In genomic region chr18:54323561-54323960, GRCh38 we compare ENCODE assay signal across 35 cellular contexts. TPM values are rescaled to one million over a fixed set of nuclear protein-coding genes. Genes with fewer than 3 reads are reported as not detected.
"Had no signal": no experiment of that assay in that cellular context is flagged by ENCODE, and none has a peak within 500 bp of the region (broad histone marks: within the 10 kb centered on the region; RNA-seq: fewer than 3 reads in every experiment).

No MANE protein-coding gene starts in this region.

- H3K4me3 ChIP-seq: adrenal gland, body of pancreas, breast epithelium, cardiac muscle cell had no signal

- H3K36me3 ChIP-seq: adrenal gland, brain microvascular endothelial cell, cardiac muscle cell had no signal

- H3K27me3 ChIP-seq: adrenal gland, body of pancreas, brain microvascular endothelial cell, breast epithelium, cardiac muscle cell had no signal

- H3K9me3 ChIP-seq: adrenal gland, body of pancreas, breast epithelium had no signal

- H3K4me1 ChIP-seq: adrenal gland, body of pancreas, breast epithelium had no signal

- ATAC-seq: activated CD8-positive, alpha-beta T cell treated with anti-CD3 and anti-CD28 coated beads for 36 hours; activated T-cell treated with anti-CD3 and anti-CD28 coated beads, Interleukin-2, amount 50 U/mL, for 4 hours; activated T-cell treated with anti-CD3 and anti-CD28 coated beads, Interleukin-2, amount 50 U/mL, for 72 hours; activated T-helper 17 cell treated with anti-CD3 and anti-CD28 coated beads, Interleukin-2, amount 50 U/mL, for 72 hours; body of pancreas had no signal

- DNase-seq: activated B cell treated with CpG ODN at 0.5 μM for 24 hours; activated CD4-positive, alpha-beta memory T cell treated with anti-CD3 and anti-CD28 coated beads for 36 hours; activated CD4-positive, alpha-beta T cell treated with anti-CD3 and anti-CD28 coated beads for 4 hours; activated CD4-positive, alpha-beta T cell treated with anti-CD3 and anti-CD28 coated beads, Interleukin-2, amount 10 ng/mL, durations not matched to agents 24 days and 14 days; activated CD4-positive, alpha-beta T cell treated with anti-CD3 and anti-CD28 coated beads, Interleukin-2, amount 50 U/mL, for 1 hour; activated CD4-positive, alpha-beta T cell treated with anti-CD3 and anti-CD28 coated beads, Interleukin-2, amount 50 U/mL, for 4 hours; activated CD4-positive, CD25-positive, alpha-beta regulatory T cell treated with anti-CD3 and anti-CD28 coated beads, Interleukin-2, amount 50 U/mL, for 72 hours; activated CD8-positive, alpha-beta memory T cell treated with anti-CD3 and anti-CD28 coated beads, Interleukin-2, amount 50 U/mL, for 4 hours; activated CD8-positive, alpha-beta T cell treated with anti-CD3 and anti-CD28 coated beads for 36 hours; activated effector memory CD4-positive, alpha-beta T cell treated with anti-CD3 and anti-CD28 coated beads, Interleukin-2, amount 50 U/mL, for 16 hours; activated gamma-delta T cell treated with Interleukin-2 at 50 U/mL for 16 hours; activated naive CD4-positive, alpha-beta T cell; activated naive CD4-positive, alpha-beta T cell treated with anti-CD3 and anti-CD28 coated beads, Interleukin-2, amount 10 ng/mL, durations not matched to agents 7 days and 5 days; activated naive CD8-positive, alpha-beta T cell treated with anti-CD3 and anti-CD28 coated beads, Interleukin-2, amount 10 ng/mL, durations not matched to agents 7 days and 5 days; activated T-cell treated with anti-CD3 and anti-CD28 coated beads for 4 hours; activated T-cell treated with anti-CD3 and anti-CD28 coated beads, Interleukin-2, amount 50 U/mL, for 1 hour; activated T-cell treated with anti-CD3 and anti-CD28 coated beads, Interleukin-2, amount 50 U/mL, for 4 hours; activated T-cell treated with anti-CD3 and anti-CD28 coated beads, Interleukin-2, amount 50 U/mL, for 72 hours; adrenal gland; amniotic stem cell; aorta; body of pancreas; brain microvascular endothelial cell; caudate nucleus; cerebellar nuclear complex; T-helper 1 cell; T-helper 2 cell; T-helper 9 cell had no signal

- H3K27ac ChIP-seq: adrenal gland, body of pancreas, brain microvascular endothelial cell, breast epithelium, cardiac muscle cell, VCaP had no signal

- FAIRE-seq: astrocyte, TTC549 had no signal

RNA-seq across cellular contexts. Expression of gene STARD6, which starts 34.1 kb away (rescaled TPM):
- total RNA-seq: activated B cell treated with CpG ODN at 0.5 μM for 24 hours; activated CD4-positive, alpha-beta memory T cell treated with anti-CD3 and anti-CD28 coated beads for 36 hours; activated CD4-positive, alpha-beta T cell treated with anti-CD3 and anti-CD28 coated beads, Interleukin-2, amount 10 ng/mL, durations not matched to agents 24 days and 14 days; activated CD8-positive, alpha-beta T cell treated with anti-CD3 and anti-CD28 coated beads for 36 hours; activated naive CD8-positive, alpha-beta T cell treated with anti-CD3 and anti-CD28 coated beads, Interleukin-2, amount 10 ng/mL, durations not matched to agents 7 days and 5 days; adrenal gland; aorta; astrocyte; body of pancreas; breast epithelium; cardiac muscle cell; chondrocyte had no signal
- polyA plus RNA-seq: adrenal gland, aorta, cardiac muscle cell had no signal
